In the genomic region with DNA sequence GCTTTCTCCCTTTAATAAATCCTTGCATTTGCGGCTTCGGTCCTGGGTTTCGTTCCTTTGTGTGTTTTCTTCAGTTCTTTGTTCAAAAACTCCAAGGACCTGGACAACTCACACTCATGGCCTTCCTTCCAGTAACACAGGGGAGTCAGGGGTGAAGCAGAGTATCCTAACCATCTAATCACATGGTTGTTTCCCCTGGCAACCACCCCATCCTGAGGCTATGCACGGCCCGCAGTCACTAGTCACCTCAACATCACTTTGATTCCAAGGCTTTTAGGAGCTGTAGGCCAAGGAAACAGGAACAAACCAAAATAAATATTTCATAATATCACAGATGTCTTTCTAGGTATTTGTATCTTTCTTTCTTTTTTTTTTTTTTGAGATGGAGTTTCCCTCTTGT, we compare ENCODE assay signal across 9 cellular contexts.
"Had no signal": no experiment of that assay in that cellular context is flagged by ENCODE, and none has a peak within 500 bp of the region (broad histone marks: within the 10 kb centered on the region; RNA-seq: fewer than 3 reads in every experiment).

No MANE protein-coding gene starts in this region.

- H3K36me3 Mint-ChIP-seq: IgD-negative memory B cell had no signal

- H3K4me1 ChIP-seq: HAP-1 had no signal

- H3K27me3 Mint-ChIP-seq: IgD-negative memory B cell had no signal

- H3K27ac Mint-ChIP-seq: HFFc6 had no signal

- H3K36me3 ChIP-seq: HAP-1 had no signal

- DNase-seq: GOT3, H7, HFFc6, KG1 had no signal

- H3K4me3 ChIP-seq: HAP-1 had no signal

- H3K9me3 ChIP-seq: HAP-1 had no signal

- H3K4me3 Mint-ChIP-seq: HFFc6, IgD-negative memory B cell had no signal

- FAIRE-seq: HepG2 had no signal

- H3K27ac ChIP-seq: HL-60 had no signal

- ATAC-seq: HCT116, HepG2 had no signal
